Comparison of ENCODE assay signal across 1 cellular context in genomic region chr21:33543505-33544129, GRCh38.
TF ChIP-seq lines count a peak whose summit lies in the region.

No MANE protein-coding gene starts in this region.

TF ChIP-seq in SK-N-SH treated with all-trans-retinoic acid at 6 μM for 48 hours, 23 proteins besides CTCF, POLR2A, EP300 and RAD21 (continued from another document):
- TF ChIP-seq CREB5 (CRISPR knock-in tag; IDR thresholded peaks at IDR 0.05; ENCODE audit: low read depth) = no peak
- TF ChIP-seq POU6F1 (CRISPR knock-in tag; IDR thresholded peaks at IDR 0.05; ENCODE audit: borderline replicate concordance, low read depth) = no peak
- no peak for TF ChIP-seq ARNTL (CRISPR knock-in tag; IDR thresholded peaks at IDR 0.05; ENCODE audit: borderline replicate concordance, low read depth)
